ENCODE assay signal across 14 cellular contexts in genomic region chr22:48802576-48802975, GRCh38.
DNase-seq lines count a peak whose midpoint lies in the region; ATAC-seq and TF ChIP-seq lines count a peak whose summit lies in the region.
"Had no signal": no experiment of that assay in that cellular context is flagged by ENCODE, and none has a peak within 500 bp of the region (broad histone marks: within the 10 kb centered on the region; RNA-seq: fewer than 3 reads in every experiment).

No MANE protein-coding gene starts in this region.

- no peak overlapping the region for H3K9ac ChIP-seq in neural progenitor cell

- intact Hi-C loops in Right ventricle myocardium inferior (cut with DNase I) (no loop called here), Right ventricle myocardium superior (cut with DNase I) (no loop called here)

- H3K4me1 ChIP-seq in osteoblast (ENCODE audit: insufficient read depth, low read length), result no peaks in the 10 kb centered on the region
- no peaks in the 10 kb centered on the region for H3K4me1 ChIP-seq in neural progenitor cell
- H3K4me1 ChIP-seq: A549, BE2C had no signal

- H3F3A ChIP-seq in neural progenitor cell (ENCODE audit: low read depth), result no peaks in the 10 kb centered on the region

- H2AFZ ChIP-seq in osteoblast (ENCODE audit: low read length), result no peak overlapping the region
- no peak overlapping the region for H2AFZ ChIP-seq in neural progenitor cell (replicated peaks)

- no peaks in the 10 kb centered on the region for H3K36me3 Mint-ChIP-seq in neural progenitor cell
- H3K36me3 Mint-ChIP-seq: CD4-positive, alpha-beta memory T cell had no signal

- H3K27me3 ChIP-seq in osteoblast (ENCODE audit: insufficient read depth, low read length), result no peaks in the 10 kb centered on the region
- H3K27me3 ChIP-seq in neural progenitor cell, result no peaks in the 10 kb centered on the region
- H3K27me3 ChIP-seq: BE2C had no signal

- H4K20me1 ChIP-seq in osteoblast (ENCODE audit: insufficient read depth, low read length) (no peaks in the 10 kb centered on the region), neural progenitor cell (ENCODE audit: low read depth) (no peaks in the 10 kb centered on the region)

- H3K79me2 ChIP-seq in osteoblast (ENCODE audit: insufficient read depth, low read length) (no peaks in the 10 kb centered on the region), neural progenitor cell (ENCODE audit: low read depth) (no peaks in the 10 kb centered on the region)

- H3K4me3 ChIP-seq in osteoblast (ENCODE audit: insufficient read depth, low read length) (no peak overlapping the region), neural progenitor cell (no peak overlapping the region)
- H3K4me3 ChIP-seq: A549 had no signal

- peaks cover 4% of the 10 kb centered on the region for H3K27me3 Mint-ChIP-seq in neural progenitor cell (ENCODE audit: insufficient read depth, low read depth)

- ATAC-seq in Right ventricle myocardium inferior (no peak), Right ventricle myocardium superior (ENCODE audit: poor library complexity) (no peak)
- ATAC-seq: A549 had no signal

- no peak overlapping the region for H3K4me2 ChIP-seq in osteoblast (ENCODE audit: insufficient read depth, low read length)
- no peak overlapping the region for H3K4me2 ChIP-seq in neural progenitor cell
- H3K4me2 ChIP-seq: A549 had no signal

- no peak overlapping the region for H3K27ac Mint-ChIP-seq in neural progenitor cell
- H3K27ac Mint-ChIP-seq: CD4-positive, alpha-beta memory T cell had no signal

- no peak for TF ChIP-seq CTCF in osteoblast (IDR thresholded peaks at IDR 0.05; ENCODE audit: extremely low read depth, low read depth, low read length)
- no peak for TF ChIP-seq CTCF in neural progenitor cell (IDR thresholded peaks at IDR 0.05)

- no peaks in the 10 kb centered on the region for H3K9me3 Mint-ChIP-seq in neural progenitor cell
- H3K9me3 Mint-ChIP-seq: CD4-positive, alpha-beta memory T cell had no signal

- no peak overlapping the region for H3K4me3 Mint-ChIP-seq in neural progenitor cell
- H3K4me3 Mint-ChIP-seq: CD4-positive, alpha-beta memory T cell had no signal

- no peak overlapping the region for H3K27ac ChIP-seq in osteoblast (ENCODE audit: low read depth, low read length)
- H3K27ac ChIP-seq in neural progenitor cell, result no peak overlapping the region
- H3K27ac ChIP-seq: A549, C4-2B had no signal

- no peaks in the 10 kb centered on the region for H3K4me1 Mint-ChIP-seq in neural progenitor cell
- H3K4me1 Mint-ChIP-seq: CD4-positive, alpha-beta memory T cell had no signal

- H3K9me3 ChIP-seq in osteoblast (ENCODE audit: low read depth, low read length) (no peaks in the 10 kb centered on the region), neural progenitor cell (ENCODE audit: low read depth) (no peaks in the 10 kb centered on the region)
- H3K9me3 ChIP-seq: A549, BE2C had no signal

- DNase-seq in Right ventricle myocardium inferior (ENCODE audit: missing footprints) (peak; percentile 32), Right ventricle myocardium superior (no peak), islet precursor cell (peak; percentile 48), osteoblast (ENCODE audit: insufficient read length, low spot score, missing footprints) (peak; percentile 71), NCI-H2196 treated with DMSO at 0.1 percent for 48 hours (lab: John Stamatoyannopoulos, UW; ENCODE audit: unreplicated experiment) (no peak), neural progenitor cell (ENCODE audit: low spot score) (no peak), GM19240 (ENCODE audit: insufficient read length, low spot score) (no peak)
- DNase-seq: BE2C; CD4-positive, alpha-beta memory T cell; DMS153; DMS79 treated with DMSO at 0.1 percent for 48 hours; EL had no signal

- H3K36me3 ChIP-seq in osteoblast (ENCODE audit: insufficient read depth, low read length) (no peaks in the 10 kb centered on the region), neural progenitor cell (no peaks in the 10 kb centered on the region)
- H3K36me3 ChIP-seq: BE2C had no signal

Comparison
In these comparisons a context has a peak if more than half of its experiments do, and no peak if none do; other contexts are left out.
1. DNase-seq: peak in Right ventricle myocardium inferior (single experiment), islet precursor cell (single experiment) and osteoblast (single experiment); none in Right ventricle myocardium superior (single experiment), NCI-H2196 treated with DMSO at 0.1 percent for 48 hours (single experiment), neural progenitor cell (single experiment) and GM19240 (single experiment).